Comparison of ENCODE assay signal across 16 cellular contexts in genomic region chr7:119472398-119473038, GRCh38.
DNase-seq lines count a peak whose midpoint lies in the region; TF ChIP-seq lines count a peak whose summit lies in the region.
"Had no signal": no experiment of that assay in that cellular context is flagged by ENCODE, and none has a peak within 500 bp of the region (broad histone marks: within the 10 kb centered on the region; RNA-seq: fewer than 3 reads in every experiment).

No MANE protein-coding gene starts in this region.

- H3K4me3 ChIP-seq in coronary artery = no peak overlapping the region

- in situ Hi-C loops in G401 (cut with HindIII; ENCODE audit: low sequenced_read_pairs) = no loop called here

- H3K27ac ChIP-seq in coronary artery = no peak overlapping the region

- peak; percentile 69 for DNase-seq in G401 (ENCODE audit: low spot score)
- DNase-seq in NCI-H2029 (lab: John Stamatoyannopoulos, UW) = peak; percentile 96
- DNase-seq in SW480 (ENCODE audit: low spot score) = peak; percentile 4
- DNase-seq in mucosa of gallbladder (ENCODE audit: low spot score) = peak; percentile 11
- no peak for DNase-seq in AG08396 (ENCODE audit: low spot score)
- no peak for DNase-seq in NCI-H2227 treated with DMSO at 0.1 percent for 48 hours (lab: John Stamatoyannopoulos, UW)
- no peak for DNase-seq in hypothalamus (lab: John Stamatoyannopoulos, UW)
- no peak for DNase-seq in coronary artery (ENCODE audit: low spot score)
- DNase-seq: activated CD8-positive, alpha-beta T cell treated with anti-CD3 and anti-CD28 coated beads, Interleukin-2, amount 10 ng/mL, durations not matched to agents 7 days and 5 days; BE2C; effector CD8-positive, alpha-beta T cell; foreskin fibroblast; islet precursor cell; naive B cell; stimulated activated CD4-positive, alpha-beta T cell treated with anti-CD3 and anti-CD28 coated beads, Interleukin-4, amount 100 ng/mL, for 4 hours; stimulated activated naive CD8-positive, alpha-beta T cell treated with anti-CD3 and anti-CD28 coated beads, Interleukin-15, Interleukin-2, amounts not matched to agents 100 U/mL and 50 U/mL, for 24 hours had no signal

- TF ChIP-seq CTCF in coronary artery (IDR thresholded peaks at IDR 0.05) = no peak

Comparison
In these comparisons a context has a peak if more than half of its experiments do, and no peak if none do; other contexts are left out.
1. DNase-seq: peak in G401 (single experiment), NCI-H2029 (single experiment), SW480 (single experiment) and mucosa of gallbladder (single experiment); none in AG08396 (single experiment), NCI-H2227 treated with DMSO at 0.1 percent for 48 hours (single experiment), hypothalamus (0 of 51) and coronary artery (single experiment).